Comparison of ENCODE assay signal across 9 cellular contexts in genomic region chr5:13976867-13977479, GRCh38. TPM values are rescaled to one million over a fixed set of nuclear protein-coding genes. Genes with fewer than 3 reads are reported as not detected.
DNase-seq lines count a peak whose midpoint lies in the region; ATAC-seq and TF ChIP-seq lines count a peak whose summit lies in the region.
"Had no signal": no experiment of that assay in that cellular context is flagged by ENCODE, and none has a peak within 500 bp of the region (broad histone marks: within the 10 kb centered on the region; RNA-seq: fewer than 3 reads in every experiment).

No MANE protein-coding gene starts in this region.

- TF ChIP-seq CTCF in cardiac fibroblast (IDR thresholded peaks at IDR 0.05; ENCODE audit: low read depth, low read length) (peak; percentile 41), nephron progenitor cell (IDR thresholded peaks at IDR 0.05) (peak; percentile 57)

- H3K27me3 ChIP-seq in naive thymus-derived CD4-positive, alpha-beta T cell (ENCODE audit: control insufficient read depth in 2 of 2, insufficient read depth in 2 of 2, low read length in 2 of 2), result no peaks in the 10 kb centered on the region
- H3K27me3 ChIP-seq: BLaER1 treated with 17β-estradiol and CSF1 and Interleukin-3, amounts not matched to agents 10 nM and 100 nM had no signal

- no peaks in the 10 kb centered on the region for H3K4me1 ChIP-seq in naive thymus-derived CD4-positive, alpha-beta T cell (ENCODE audit: control insufficient read depth in 2 of 2, insufficient read depth in 2 of 2, low read length in 2 of 2)
- H3K4me1 ChIP-seq: BLaER1 treated with 17β-estradiol and CSF1 and Interleukin-3, amounts not matched to agents 10 nM and 100 nM had no signal

- no peaks in the 10 kb centered on the region for H3K4me1 Mint-ChIP-seq in nephron progenitor cell
- no peaks in the 10 kb centered on the region for H3K4me1 Mint-ChIP-seq in naive thymus-derived CD4-positive, alpha-beta T cell

- peaks cover 23% of the 10 kb centered on the region for H3K27me3 Mint-ChIP-seq in nephron progenitor cell (ENCODE audit: low read depth, poor library complexity)
- peaks cover 0 to 28% (median 4%) of the 10 kb centered on the region in 5 donors for H3K27me3 Mint-ChIP-seq in naive thymus-derived CD4-positive, alpha-beta T cell

- no peaks in the 10 kb centered on the region for H3K9me3 Mint-ChIP-seq in nephron progenitor cell
- H3K9me3 Mint-ChIP-seq in naive thymus-derived CD4-positive, alpha-beta T cell, result peaks cover 0 to 16% (median 2%) of the 10 kb centered on the region in 11 donors

- DNase-seq in NCI-H1092 treated with DMSO at 0.1 percent for 48 hours (lab: John Stamatoyannopoulos, UW), result peak; percentile 12
- DNase-seq in NCI-H1092 (lab: John Stamatoyannopoulos, UW), result no peak
- peak; percentile 23 for DNase-seq in NCI-H2227 treated with DMSO at 0.1 percent for 48 hours (lab: John Stamatoyannopoulos, UW)
- DNase-seq in cardiac fibroblast (ENCODE audit: low read depth in 2 of 2), result peak; percentile 48 to 71
- DNase-seq in nephron progenitor cell, result peak; percentile 26
- DNase-seq in T-helper 2 cell, result no peak
- no peak for DNase-seq in naive thymus-derived CD4-positive, alpha-beta T cell

- H3K4me3 ChIP-seq in cardiac fibroblast (replicated peaks in 1 of 2; ENCODE audit: low read depth in 2 of 2, low read length in 2 of 2), result no peak overlapping the region
- no peak overlapping the region for H3K4me3 ChIP-seq in naive thymus-derived CD4-positive, alpha-beta T cell (ENCODE audit: low read length)
- H3K4me3 ChIP-seq: BLaER1 treated with 17β-estradiol and CSF1 and Interleukin-3, amounts not matched to agents 10 nM and 100 nM had no signal

- no peaks in the 10 kb centered on the region for H3K9me3 ChIP-seq in naive thymus-derived CD4-positive, alpha-beta T cell (ENCODE audit: control insufficient read depth in 2 of 3, low read length in 3 of 3)

- no peak for ATAC-seq in GM21526 (IDR thresholded peaks at IDR 0.05; ENCODE audit: low FRiP score, unreplicated experiment)
- ATAC-seq in naive thymus-derived CD4-positive, alpha-beta T cell, result no peak

- intact Hi-C loops in naive thymus-derived CD4-positive, alpha-beta T cell (cut with micrococcal nuclease), result no loop called here

- H3K36me3 ChIP-seq in naive thymus-derived CD4-positive, alpha-beta T cell (ENCODE audit: control insufficient read depth in 2 of 3, insufficient read depth in 3 of 3, low read length in 3 of 3), result no peaks in the 10 kb centered on the region
- H3K36me3 ChIP-seq: BLaER1 treated with 17β-estradiol and CSF1 and Interleukin-3, amounts not matched to agents 10 nM and 100 nM had no signal

- H3K27ac ChIP-seq in naive thymus-derived CD4-positive, alpha-beta T cell (ENCODE audit: low read depth, low read length), result no peak overlapping the region
- H3K27ac ChIP-seq: BLaER1 treated with 17β-estradiol and CSF1 and Interleukin-3, amounts not matched to agents 10 nM and 100 nM had no signal

- CTCF ChIA-PET in naive thymus-derived CD4-positive, alpha-beta T cell (lab: Charles Lee), result no interaction called here

- H3K4me3 Mint-ChIP-seq in nephron progenitor cell, result no peak overlapping the region
- no peak overlapping the region for H3K4me3 Mint-ChIP-seq in naive thymus-derived CD4-positive, alpha-beta T cell

- POLR2A ChIA-PET in naive thymus-derived CD4-positive, alpha-beta T cell (lab: Charles Lee), result no interaction called here

- H3K36me3 Mint-ChIP-seq in nephron progenitor cell (ENCODE audit: low read depth), result no peaks in the 10 kb centered on the region
- H3K36me3 Mint-ChIP-seq in naive thymus-derived CD4-positive, alpha-beta T cell, result peaks cover 0 to 4% (median 0%) of the 10 kb centered on the region in 5 donors

- H3K27ac Mint-ChIP-seq in nephron progenitor cell, result no peak overlapping the region
- H3K27ac Mint-ChIP-seq in naive thymus-derived CD4-positive, alpha-beta T cell, result no peak overlapping the region

RNA-seq across cellular contexts. Expression of gene DNAH5, which starts 32.5 kb away (rescaled TPM):
- total RNA-seq in naive thymus-derived CD4-positive, alpha-beta T cell, result not detected
- not detected for polyA plus RNA-seq in naive thymus-derived CD4-positive, alpha-beta T cell

Comparison
In these comparisons a context has a peak if more than half of its experiments do, and no peak if none do; other contexts are left out.
1. DNase-seq: peak in NCI-H1092 treated with DMSO at 0.1 percent for 48 hours (single experiment), NCI-H2227 treated with DMSO at 0.1 percent for 48 hours (single experiment), cardiac fibroblast (2 of 2) and nephron progenitor cell (single experiment); none in NCI-H1092 (single experiment), T-helper 2 cell (0 of 5) and naive thymus-derived CD4-positive, alpha-beta T cell (0 of 9).